ENCODE assay signal across 7 cellular contexts in the genomic region with DNA sequence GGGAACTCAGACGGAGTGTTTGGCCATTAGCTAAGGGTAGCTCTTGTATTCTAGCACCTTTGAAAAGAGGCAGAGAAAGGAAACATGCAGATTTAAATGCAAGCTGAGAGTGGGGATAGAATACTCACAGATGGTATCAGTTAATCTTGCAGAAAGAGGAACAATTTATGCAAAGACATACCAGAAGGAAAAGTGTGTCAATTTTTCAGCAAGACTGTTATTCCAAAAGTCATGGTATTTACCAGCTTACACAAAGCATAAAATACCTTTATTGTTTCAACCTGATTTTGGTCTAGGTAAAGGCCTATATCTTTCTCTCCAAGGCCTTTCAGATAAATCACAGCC. TPM values are rescaled to one million over a fixed set of nuclear protein-coding genes. Genes with fewer than 3 reads are reported as not detected.
DNase-seq lines count a peak whose midpoint lies in the region; ATAC-seq, FAIRE-seq and TF ChIP-seq lines count a peak whose summit lies in the region.

No MANE protein-coding gene starts in this region.

- peak overlapping the region; percentile 66 for H3K27ac Mint-ChIP-seq in activated B cell treated with CpG ODN at 0.5 μM for 24 hours

- peak overlapping the region; percentile 88 for H3K4me3 Mint-ChIP-seq in activated B cell treated with CpG ODN at 0.5 μM for 24 hours

- H3K27ac ChIP-seq in stomach, result peak overlapping the region in 3 of 5 donors; percentile 76 to 88 (median 82)

- peaks cover 12% of the 10 kb centered on the region for H3K4me1 Mint-ChIP-seq in activated B cell treated with CpG ODN at 0.5 μM for 24 hours

- no peak overlapping the region for H3K9ac ChIP-seq in iPS-15b (ENCODE audit: low read depth, low read length)

- H3K4me3 ChIP-seq in HFF-Myc (replicated peaks; ENCODE audit: low read depth, low read length), result peak overlapping the region; percentile 68
- peak overlapping the region; percentile 66 for H3K4me3 ChIP-seq in iPS-15b (ENCODE audit: low read depth, low read length)
- H3K4me3 ChIP-seq in stomach, result peak overlapping the region; percentile 63 to 72 (median 64)

- 0% methylated on average over 1 of the region's 1 CpG for WGBS in stomach, 5 donors

- no peaks in the 10 kb centered on the region for H3K9me3 ChIP-seq in iPS-15b (ENCODE audit: control insufficient read depth, insufficient read depth, low read length)
- H3K9me3 ChIP-seq in stomach, result no peaks in the 10 kb centered on the region

- no peaks in the 10 kb centered on the region for H3K36me3 ChIP-seq in iPS-15b (ENCODE audit: control insufficient read depth, insufficient read depth, low read length)
- H3K36me3 ChIP-seq in stomach, result no peaks in the 10 kb centered on the region

- FAIRE-seq in HTR-8/SVneo (lab: Jason Lieb, UNC), result no peak

- TF ChIP-seq EP300 in stomach (IDR thresholded peaks at IDR 0.05), result no peak

- intact Hi-C loops in activated B cell treated with CpG ODN at 0.5 μM for 24 hours (cut with micrococcal nuclease), result loop anchor here (1.0 kb wide), 1 partner anchor 100 kb away; no protein-coding TSS in a partner anchor
- intact Hi-C loops in stomach (cut with DNase I; ENCODE audit: low total_unique reads), result no loop called here

- CTCF ChIA-PET in activated B cell treated with CpG ODN at 0.5 μM for 24 hours (lab: Charles Lee), result interaction anchor here (0.8 to 1.5 kb wide), 4 partner anchors 11 to 129 kb away, joined by 3 to 9 read pairs (median 4); no protein-coding TSS in a partner anchor

- POLR2A ChIA-PET in activated B cell treated with CpG ODN at 0.5 μM for 24 hours (lab: Charles Lee), result interaction anchor here (0.8 to 2.0 kb wide), 2 partner anchors 100 to 608 kb away, joined by 3 to 6 read pairs; partner anchors contain the start of gene TBPL1

- DNase-seq in HFF-Myc (ENCODE audit: extremely low read depth, low read depth) (no peak), activated B cell treated with CpG ODN at 0.5 μM for 24 hours (no peak), stomach (no peak), HTR-8/SVneo (ENCODE audit: insufficient read length, low spot score) (no peak), NCI-H1092 (lab: John Stamatoyannopoulos, UW) (no peak)
- DNase-seq in stimulated activated CD4-positive, alpha-beta T cell treated with anti-CD3 and anti-CD28 coated beads, Interleukin-12 subunit alpha, Interleukin-12 subunit beta, amount 100 ng/mL, for 4 hours, result no peak

- H3K4me1 ChIP-seq in iPS-15b (ENCODE audit: control insufficient read depth, insufficient read depth, low read length) (peaks cover 12% of the 10 kb centered on the region), stomach (peaks cover 0 to 26% (median 13%) of the 10 kb centered on the region in 4 donors)

- H3K9me3 Mint-ChIP-seq in activated B cell treated with CpG ODN at 0.5 μM for 24 hours, result no peaks in the 10 kb centered on the region

- H3K36me3 Mint-ChIP-seq in activated B cell treated with CpG ODN at 0.5 μM for 24 hours (ENCODE audit: low read depth), result no peaks in the 10 kb centered on the region

- H3K27me3 ChIP-seq in iPS-15b (ENCODE audit: control insufficient read depth, insufficient read depth, low read length), result no peaks in the 10 kb centered on the region
- H3K27me3 ChIP-seq in stomach, result no peaks in the 10 kb centered on the region

- TF ChIP-seq POLR2A in stomach (IDR thresholded peaks at IDR 0.05), result no peak

- ATAC-seq in activated B cell treated with CpG ODN at 0.5 μM for 24 hours (ENCODE audit: low read depth), result no peak

- no peaks in the 10 kb centered on the region for H3K27me3 Mint-ChIP-seq in activated B cell treated with CpG ODN at 0.5 μM for 24 hours

- TF ChIP-seq CTCF in HFF-Myc (IDR thresholded peaks at IDR 0.05; ENCODE audit: low read depth, low read length, missing control alignments), result no peak
- no peak for TF ChIP-seq CTCF in activated B cell treated with CpG ODN at 0.5 μM for 24 hours (IDR thresholded peaks at IDR 0.05)
- no peak for TF ChIP-seq CTCF in stomach (IDR thresholded peaks at IDR 0.05)

RNA-seq across cellular contexts. Expression of gene SLC2A12, which starts 0.3 kb away (rescaled TPM):
- total RNA-seq in activated B cell treated with CpG ODN at 0.5 μM for 24 hours (0.05 TPM in 1 of 2 replicates, not detected in the other), stomach (10 to 100 TPM in 2 of 5 donors, 1 to 10 TPM in 2, not detected in 1; 6.8 to 23.7 (median 10.0) TPM)
- 1 to 10 TPM; 1.5 to 3.7 (median 3.1) TPM for polyA plus RNA-seq in stomach
